8 cellular contexts compared by ENCODE assay signal in genomic region chr6:27502508-27503435, GRCh38. TPM values are rescaled to one million over a fixed set of nuclear protein-coding genes. Genes with fewer than 3 reads are reported as not detected.
DNase-seq lines count a peak whose midpoint lies in the region; ATAC-seq lines count a peak whose summit lies in the region.

No MANE protein-coding gene starts in this region.

- CTCF ChIA-PET in activated CD4-positive, alpha-beta memory T cell treated with anti-CD3 and anti-CD28 coated beads for 36 hours (lab: Charles Lee): interaction anchor here (0.6 to 1.6 kb wide), 3 partner anchors 16 to 190 kb away, joined by 3 to 11 read pairs (median 3); no protein-coding TSS in a partner anchor

- peak overlapping the region; percentile 48 for H3K4me3 ChIP-seq in mononuclear cell (ENCODE audit: low read length)

- H3K27me3 Mint-ChIP-seq in activated CD4-positive, alpha-beta memory T cell treated with anti-CD3 and anti-CD28 coated beads for 36 hours: peaks cover 13% of the 10 kb centered on the region
- peaks cover 9 to 10% of the 10 kb centered on the region in 2 donors for H3K27me3 Mint-ChIP-seq in effector memory CD8-positive, alpha-beta T cell

- peaks cover 16% of the 10 kb centered on the region for H3K4me1 ChIP-seq in mononuclear cell (ENCODE audit: insufficient read depth, low read length)

- H3K27ac Mint-ChIP-seq in activated CD4-positive, alpha-beta memory T cell treated with anti-CD3 and anti-CD28 coated beads for 36 hours: peak overlapping the region; percentile 85
- peak overlapping the region; percentile 98 to 99 for H3K27ac Mint-ChIP-seq in effector memory CD8-positive, alpha-beta T cell
- peak overlapping the region; percentile 98 for H3K27ac Mint-ChIP-seq in stimulated activated effector memory CD8-positive, alpha-beta T cell treated with anti-CD3 and anti-CD28 coated beads, Interleukin-12 subunit alpha, Interleukin-12 subunit beta, amount 100 ng/mL, for 72 hours

- intact Hi-C loops in activated CD4-positive, alpha-beta memory T cell treated with anti-CD3 and anti-CD28 coated beads for 36 hours (cut with micrococcal nuclease): loop anchor here (1.0 to 10.0 kb wide), 7 partner anchors 16 to 968 kb away; partner anchors contain the start of gene HMGN4

- H3K9me3 ChIP-seq in mononuclear cell (ENCODE audit: low read depth, low read length): no peaks in the 10 kb centered on the region

- H3K36me3 Mint-ChIP-seq in activated CD4-positive, alpha-beta memory T cell treated with anti-CD3 and anti-CD28 coated beads for 36 hours: peaks cover 2% of the 10 kb centered on the region
- H3K36me3 Mint-ChIP-seq in effector memory CD8-positive, alpha-beta T cell (ENCODE audit: insufficient read depth): peaks cover 34% of the 10 kb centered on the region
- peaks cover 24% of the 10 kb centered on the region for H3K36me3 Mint-ChIP-seq in stimulated activated effector memory CD8-positive, alpha-beta T cell treated with anti-CD3 and anti-CD28 coated beads, Interleukin-12 subunit alpha, Interleukin-12 subunit beta, amount 100 ng/mL, for 72 hours

- peak overlapping the region; percentile 88 for H3K4me3 Mint-ChIP-seq in activated CD4-positive, alpha-beta memory T cell treated with anti-CD3 and anti-CD28 coated beads for 36 hours
- peak overlapping the region; percentile 86 to 90 for H3K4me3 Mint-ChIP-seq in effector memory CD8-positive, alpha-beta T cell
- peak overlapping the region; percentile 84 for H3K4me3 Mint-ChIP-seq in stimulated activated effector memory CD8-positive, alpha-beta T cell treated with anti-CD3 and anti-CD28 coated beads, Interleukin-12 subunit alpha, Interleukin-12 subunit beta, amount 100 ng/mL, for 72 hours

- no peaks in the 10 kb centered on the region for H3K9me3 Mint-ChIP-seq in activated CD4-positive, alpha-beta memory T cell treated with anti-CD3 and anti-CD28 coated beads for 36 hours
- H3K9me3 Mint-ChIP-seq in effector memory CD8-positive, alpha-beta T cell: peaks cover 0 to 2% of the 10 kb centered on the region in 2 donors
- H3K9me3 Mint-ChIP-seq in stimulated activated effector memory CD8-positive, alpha-beta T cell treated with anti-CD3 and anti-CD28 coated beads, Interleukin-12 subunit alpha, Interleukin-12 subunit beta, amount 100 ng/mL, for 72 hours: no peaks in the 10 kb centered on the region

- H3K4me1 Mint-ChIP-seq in activated CD4-positive, alpha-beta memory T cell treated with anti-CD3 and anti-CD28 coated beads for 36 hours (ENCODE audit: low read depth): peaks cover 26% of the 10 kb centered on the region
- H3K4me1 Mint-ChIP-seq in effector memory CD8-positive, alpha-beta T cell (ENCODE audit: low read depth in 2 of 2): peaks cover 23 to 34% of the 10 kb centered on the region in 2 donors
- peaks cover 26% of the 10 kb centered on the region for H3K4me1 Mint-ChIP-seq in stimulated activated effector memory CD8-positive, alpha-beta T cell treated with anti-CD3 and anti-CD28 coated beads, Interleukin-12 subunit alpha, Interleukin-12 subunit beta, amount 100 ng/mL, for 72 hours

- H3K27me3 ChIP-seq in mononuclear cell (ENCODE audit: insufficient read depth, low read length): peaks cover 45% of the 10 kb centered on the region

- DNase-seq in NK-92 treated with Interleukin-12 subunit alpha and Interleukin-12 subunit beta, amount 100 ng/mL, for 24 hours (lab: John Stamatoyannopoulos, UW): peak; percentile 55
- no peak for DNase-seq in NK-92 (lab: John Stamatoyannopoulos, UW; ENCODE audit: unreplicated experiment)
- peak; percentile 89 for DNase-seq in NCI-H748 treated with DMSO at 0.1 percent for 48 hours (lab: John Stamatoyannopoulos, UW)
- DNase-seq in activated CD4-positive, alpha-beta memory T cell treated with anti-CD3 and anti-CD28 coated beads for 36 hours: peak; percentile 85
- peak; percentile 64 to 74 (median 64) for DNase-seq in effector memory CD8-positive, alpha-beta T cell
- peak; percentile 42 to 85 for DNase-seq in stimulated activated effector memory CD8-positive, alpha-beta T cell treated with anti-CD3 and anti-CD28 coated beads, Interleukin-12 subunit alpha, Interleukin-12 subunit beta, amount 100 ng/mL, for 72 hours (ENCODE audit: low spot score in 2 of 2)

- ATAC-seq in HG03280 (IDR thresholded peaks at IDR 0.05; ENCODE audit: unreplicated experiment): peak; percentile 56
- ATAC-seq in effector memory CD8-positive, alpha-beta T cell (replicated peaks): peak; percentile 54
- ATAC-seq in stimulated activated effector memory CD8-positive, alpha-beta T cell treated with anti-CD3 and anti-CD28 coated beads, Interleukin-12 subunit alpha, Interleukin-12 subunit beta, amount 100 ng/mL, for 72 hours: peak; percentile 80

- POLR2A ChIA-PET in activated CD4-positive, alpha-beta memory T cell treated with anti-CD3 and anti-CD28 coated beads for 36 hours (lab: Charles Lee): interaction anchor here (1.0 to 1.2 kb wide), 2 partner anchors 16 to 371 kb away, joined by 3 to 5 read pairs; a partner anchor contains a TSS

RNA-seq across cellular contexts. Expression of gene ZNF184, which starts 29.9 kb away (rescaled TPM):
- 10 to 100 TPM; 12.2 to 12.7 TPM for total RNA-seq in activated CD4-positive, alpha-beta memory T cell treated with anti-CD3 and anti-CD28 coated beads for 36 hours
- 16.0 TPM for total RNA-seq in mononuclear cell
